Comparison of ENCODE assay signal across 1 cellular context in genomic region chr1:88890790-88891317, GRCh38.
TF ChIP-seq lines count a peak whose summit lies in the region.

No MANE protein-coding gene starts in this region.

TF ChIP-seq in A549, 52 proteins besides CTCF, POLR2A, EP300 and RAD21 (continued from another document):
- TF ChIP-seq HMGXB4 (CRISPR knock-in tag; IDR thresholded peaks at IDR 0.05; ENCODE audit: borderline replicate concordance) = no peak
- no peak for TF ChIP-seq USF2 (IDR thresholded peaks at IDR 0.05)
- no peak for TF ChIP-seq TFCP2L1 (CRISPR knock-in tag; IDR thresholded peaks at IDR 0.05)
- no peak for TF ChIP-seq JUNB (IDR thresholded peaks at IDR 0.05)
- no peak for TF ChIP-seq ZNF302 (CRISPR knock-in tag; IDR thresholded peaks at IDR 0.05)
- TF ChIP-seq GATA3 (IDR thresholded peaks at IDR 0.05; ENCODE audit: borderline replicate concordance) = no peak
- no peak for TF ChIP-seq BCL3 (IDR thresholded peaks at IDR 0.05)
- no peak for TF ChIP-seq PBX3 (IDR thresholded peaks at IDR 0.05)
- TF ChIP-seq REST (IDR thresholded peaks at IDR 0.05) = no peak
- TF ChIP-seq ESRRA (IDR thresholded peaks at IDR 0.05; ENCODE audit: borderline replicate concordance, low read length) = no peak
- TF ChIP-seq POLR2AphosphoS2 (conservative IDR thresholded peaks at IDR 0.05; ENCODE audit: low read length) = no peak
